Comparison of ENCODE assay signal across 1 cellular context in the genomic region with DNA sequence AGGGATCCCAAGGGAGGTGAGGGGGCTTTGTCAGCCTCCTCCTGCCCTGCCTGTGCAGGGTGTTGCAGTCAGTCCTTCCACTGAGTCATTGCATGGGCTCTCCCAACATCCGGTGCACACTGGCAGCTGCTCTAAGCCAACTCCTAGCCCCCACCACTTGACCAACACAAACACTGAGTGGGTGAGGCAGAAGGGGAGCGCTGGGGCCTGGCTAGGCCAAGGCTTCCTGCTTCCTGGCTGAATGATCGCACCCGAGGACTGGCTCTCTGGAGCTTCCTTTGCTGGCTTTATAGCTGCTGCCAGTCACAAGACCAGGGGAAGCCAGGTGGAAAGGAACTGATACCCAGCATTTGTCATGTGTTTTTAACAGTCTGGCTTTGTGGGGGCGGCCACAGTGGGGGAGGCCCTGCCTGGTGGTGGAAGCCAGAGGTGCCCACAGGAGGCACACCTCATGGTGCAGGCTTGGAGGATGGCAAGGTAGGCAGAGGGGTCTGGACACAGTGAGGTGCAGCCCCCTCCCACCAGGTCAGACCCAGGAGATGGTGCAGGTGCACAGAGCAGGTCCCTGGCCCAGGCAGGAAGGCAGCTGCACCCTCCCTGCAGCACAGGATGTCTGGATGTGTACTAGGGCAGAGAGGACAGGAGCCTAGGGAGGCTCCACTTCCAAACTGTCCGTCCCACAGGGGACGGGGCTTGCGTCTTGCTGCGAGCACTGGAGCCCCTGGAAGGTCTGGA.
TF ChIP-seq lines count a peak whose summit lies in the region.

No MANE protein-coding gene starts in this region.

TF ChIP-seq in HepG2, 621 proteins besides CTCF, POLR2A, EP300 and RAD21:
- TF ChIP-seq MED1 (CRISPR knock-in tag; IDR thresholded peaks at IDR 0.05) (no peak), ATF1 (CRISPR knock-in tag; IDR thresholded peaks at IDR 0.05) (no peak), ZBTB38 (CRISPR knock-in tag; IDR thresholded peaks at IDR 0.05) (no peak), ARID2 (CRISPR knock-in tag; IDR thresholded peaks at IDR 0.05; ENCODE audit: borderline replicate concordance) (no peak), ATM (IDR thresholded peaks at IDR 0.05; ENCODE audit: borderline replicate concordance) (no peak), TOE1 (CRISPR knock-in tag; IDR thresholded peaks at IDR 0.05) (no peak)
- TF ChIP-seq, protein P1, sequence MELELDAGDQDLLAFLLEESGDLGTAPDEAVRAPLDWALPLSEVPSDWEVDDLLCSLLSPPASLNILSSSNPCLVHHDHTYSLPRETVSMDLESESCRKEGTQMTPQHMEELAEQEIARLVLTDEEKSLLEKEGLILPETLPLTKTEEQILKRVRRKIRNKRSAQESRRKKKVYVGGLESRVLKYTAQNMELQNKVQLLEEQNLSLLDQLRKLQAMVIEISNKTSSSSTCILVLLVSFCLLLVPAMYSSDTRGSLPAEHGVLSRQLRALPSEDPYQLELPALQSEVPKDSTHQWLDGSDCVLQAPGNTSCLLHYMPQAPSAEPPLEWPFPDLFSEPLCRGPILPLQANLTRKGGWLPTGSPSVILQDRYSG (CRISPR knock-in tag; IDR thresholded peaks at IDR 0.05), result no peak
- TF ChIP-seq, protein P2, sequence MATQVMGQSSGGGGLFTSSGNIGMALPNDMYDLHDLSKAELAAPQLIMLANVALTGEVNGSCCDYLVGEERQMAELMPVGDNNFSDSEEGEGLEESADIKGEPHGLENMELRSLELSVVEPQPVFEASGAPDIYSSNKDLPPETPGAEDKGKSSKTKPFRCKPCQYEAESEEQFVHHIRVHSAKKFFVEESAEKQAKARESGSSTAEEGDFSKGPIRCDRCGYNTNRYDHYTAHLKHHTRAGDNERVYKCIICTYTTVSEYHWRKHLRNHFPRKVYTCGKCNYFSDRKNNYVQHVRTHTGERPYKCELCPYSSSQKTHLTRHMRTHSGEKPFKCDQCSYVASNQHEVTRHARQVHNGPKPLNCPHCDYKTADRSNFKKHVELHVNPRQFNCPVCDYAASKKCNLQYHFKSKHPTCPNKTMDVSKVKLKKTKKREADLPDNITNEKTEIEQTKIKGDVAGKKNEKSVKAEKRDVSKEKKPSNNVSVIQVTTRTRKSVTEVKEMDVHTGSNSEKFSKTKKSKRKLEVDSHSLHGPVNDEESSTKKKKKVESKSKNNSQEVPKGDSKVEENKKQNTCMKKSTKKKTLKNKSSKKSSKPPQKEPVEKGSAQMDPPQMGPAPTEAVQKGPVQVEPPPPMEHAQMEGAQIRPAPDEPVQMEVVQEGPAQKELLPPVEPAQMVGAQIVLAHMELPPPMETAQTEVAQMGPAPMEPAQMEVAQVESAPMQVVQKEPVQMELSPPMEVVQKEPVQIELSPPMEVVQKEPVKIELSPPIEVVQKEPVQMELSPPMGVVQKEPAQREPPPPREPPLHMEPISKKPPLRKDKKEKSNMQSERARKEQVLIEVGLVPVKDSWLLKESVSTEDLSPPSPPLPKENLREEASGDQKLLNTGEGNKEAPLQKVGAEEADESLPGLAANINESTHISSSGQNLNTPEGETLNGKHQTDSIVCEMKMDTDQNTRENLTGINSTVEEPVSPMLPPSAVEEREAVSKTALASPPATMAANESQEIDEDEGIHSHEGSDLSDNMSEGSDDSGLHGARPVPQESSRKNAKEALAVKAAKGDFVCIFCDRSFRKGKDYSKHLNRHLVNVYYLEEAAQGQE (IDR thresholded peaks at IDR 0.05; ENCODE audit: borderline replicate concordance in 1 of 2, low read depth in 1 of 2, low read length in 2 of 2), result no peak
